37 cellular contexts compared by ENCODE assay signal in the genomic region with DNA sequence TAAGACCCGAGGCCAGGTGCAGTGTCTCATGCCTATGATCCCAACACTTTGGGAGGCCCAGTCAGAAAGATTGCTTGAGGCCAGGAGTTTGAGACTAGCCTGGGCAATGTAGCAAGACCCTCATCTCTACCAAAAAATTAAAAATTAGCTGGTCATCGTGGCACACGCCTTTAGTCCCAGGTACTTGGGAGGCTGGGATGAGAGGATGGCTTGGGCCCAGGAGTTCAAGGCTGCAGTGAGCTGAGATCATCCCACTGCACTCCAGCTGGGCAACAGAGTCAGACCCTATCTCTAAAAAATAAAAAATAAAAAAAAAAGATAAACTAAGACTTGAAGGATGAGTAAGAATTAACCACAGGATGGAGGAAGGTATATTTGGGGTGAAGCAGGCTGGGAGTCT.
"Had no signal": no experiment of that assay in that cellular context is flagged by ENCODE, and none has a peak within 500 bp of the region (broad histone marks: within the 10 kb centered on the region; RNA-seq: fewer than 3 reads in every experiment).

No MANE protein-coding gene starts in this region.

- ATAC-seq: activated naive CD4-positive, alpha-beta T cell treated with anti-CD3 and anti-CD28 coated beads, Interleukin-2, amount 50 U/mL, for 72 hours; activated naive CD8-positive, alpha-beta T cell treated with anti-CD3 and anti-CD28 coated beads, Interleukin-2, amount 50 U/mL, for 24 hours; activated T-cell treated with anti-CD3 and anti-CD28 coated beads, Interleukin-2, amount 50 U/mL, for 4 hours; activated T-cell treated with anti-CD3 and anti-CD28 coated beads, Interleukin-2, amount 50 U/mL, for 72 hours; activated T-helper 17 cell treated with anti-CD3 and anti-CD28 coated beads, Interleukin-2, amount 50 U/mL, for 72 hours; body of pancreas had no signal

- H3K36me3 ChIP-seq: adrenal gland, ascending aorta, brain microvascular endothelial cell, breast epithelium, cardiac muscle cell had no signal

- H3K4me1 Mint-ChIP-seq: activated naive CD4-positive, alpha-beta T cell treated with anti-CD3 and anti-CD28 coated beads, Interleukin-2, amount 10 ng/mL, durations not matched to agents 7 days and 5 days; activated naive CD4-positive, alpha-beta T cell treated with anti-CD3 and anti-CD28 coated beads, Interleukin-2, amount 50 U/mL, for 24 hours; activated naive CD8-positive, alpha-beta T cell treated with anti-CD3 and anti-CD28 coated beads for 36 hours; activated naive CD8-positive, alpha-beta T cell treated with anti-CD3 and anti-CD28 coated beads, Interleukin-2, amount 10 ng/mL, durations not matched to agents 7 days and 5 days; activated naive CD8-positive, alpha-beta T cell treated with anti-CD3 and anti-CD28 coated beads, Interleukin-2, amount 50 U/mL, for 24 hours; activated T-helper 17 cell treated with anti-CD3 and anti-CD28 coated beads, Interleukin-2, amount 50 U/mL, for 72 hours; brain; central memory CD8-positive, alpha-beta T cell had no signal

- H3K9me3 ChIP-seq: adrenal gland had no signal

- H3K36me3 Mint-ChIP-seq: activated naive CD4-positive, alpha-beta T cell treated with anti-CD3 and anti-CD28 coated beads, Interleukin-2, amount 10 ng/mL, durations not matched to agents 7 days and 5 days; activated naive CD4-positive, alpha-beta T cell treated with anti-CD3 and anti-CD28 coated beads, Interleukin-2, amount 50 U/mL, for 24 hours; activated naive CD8-positive, alpha-beta T cell; activated naive CD8-positive, alpha-beta T cell treated with anti-CD3 and anti-CD28 coated beads for 36 hours; brain had no signal

- H3K27ac ChIP-seq: adrenal gland, ascending aorta, body of pancreas, brain microvascular endothelial cell, breast epithelium, cardiac muscle cell had no signal

- DNase-seq: activated effector memory CD4-positive, alpha-beta T cell treated with anti-CD3 and anti-CD28 coated beads, Interleukin-2, amount 50 U/mL, for 16 hours; activated effector memory CD4-positive, alpha-beta T cell treated with Interleukin-2 at 50 U/mL for 16 hours; activated gamma-delta T cell; activated gamma-delta T cell treated with Interleukin-2 at 50 U/mL for 16 hours; activated naive CD4-positive, alpha-beta T cell; activated naive CD4-positive, alpha-beta T cell treated with anti-CD3 and anti-CD28 coated beads for 36 hours; activated naive CD4-positive, alpha-beta T cell treated with anti-CD3 and anti-CD28 coated beads, Interleukin-2, amount 10 ng/mL, durations not matched to agents 7 days and 5 days; activated naive CD4-positive, alpha-beta T cell treated with anti-CD3 and anti-CD28 coated beads, Interleukin-2, amount 50 U/mL, for 16 hours; activated naive CD4-positive, alpha-beta T cell treated with Interleukin-2 at 50 U/mL for 16 hours; activated naive CD8-positive, alpha-beta T cell treated with anti-CD3 and anti-CD28 coated beads for 36 hours; activated naive CD8-positive, alpha-beta T cell treated with anti-CD3 and anti-CD28 coated beads, Interleukin-2, amount 10 ng/mL, durations not matched to agents 7 days and 5 days; activated naive CD8-positive, alpha-beta T cell treated with anti-CD3 and anti-CD28 coated beads, Interleukin-2, amount 50 U/mL, for 24 hours; activated T-cell treated with anti-CD3 and anti-CD28 coated beads, Interleukin-2, amount 50 U/mL, for 24 hours; activated T-cell treated with anti-CD3 and anti-CD28 coated beads, Interleukin-2, amount 50 U/mL, for 4 hours; activated T-cell treated with anti-CD3 and anti-CD28 coated beads, Interleukin-2, amount 50 U/mL, for 48 hours; activated T-cell treated with anti-CD3 and anti-CD28 coated beads, Interleukin-2, amount 50 U/mL, for 72 hours; adrenal gland; amniotic stem cell; amygdala; anterior cingulate cortex; aorta; body of pancreas; brain microvascular endothelial cell; caudate nucleus; central memory CD4-positive, alpha-beta T cell; cerebellar nuclear complex had no signal

- H3K27ac Mint-ChIP-seq: activated naive CD4-positive, alpha-beta T cell treated with anti-CD3 and anti-CD28 coated beads for 36 hours; activated naive CD4-positive, alpha-beta T cell treated with anti-CD3 and anti-CD28 coated beads, Interleukin-2, amount 10 ng/mL, durations not matched to agents 7 days and 5 days; activated naive CD4-positive, alpha-beta T cell treated with anti-CD3 and anti-CD28 coated beads, Interleukin-2, amount 50 U/mL, for 24 hours; activated naive CD4-positive, alpha-beta T cell treated with anti-CD3 and anti-CD28 coated beads, Interleukin-2, amount 50 U/mL, for 72 hours; activated naive CD8-positive, alpha-beta T cell; activated naive CD8-positive, alpha-beta T cell treated with anti-CD3 and anti-CD28 coated beads for 36 hours; activated naive CD8-positive, alpha-beta T cell treated with anti-CD3 and anti-CD28 coated beads, Interleukin-2, amount 10 ng/mL, durations not matched to agents 7 days and 5 days; activated naive CD8-positive, alpha-beta T cell treated with anti-CD3 and anti-CD28 coated beads, Interleukin-2, amount 50 U/mL, for 24 hours; activated T-cell treated with anti-CD3 and anti-CD28 coated beads, Interleukin-2, amount 50 U/mL, for 24 hours; activated T-cell treated with anti-CD3 and anti-CD28 coated beads, Interleukin-2, amount 50 U/mL, for 72 hours; activated T-helper 1 cell treated with anti-CD3 and anti-CD28 coated beads, Interleukin-12 subunit alpha, Interleukin-12 subunit beta, Interleukin-2, Interleukin-4 antibody, amounts not matched to agents 30 ng/mL and 10 ng/mL and 1 ng/mL, durations not matched to agents 14 hours and 24 hours and 36 hours; activated T-helper 17 cell treated with anti-CD3 and anti-CD28 coated beads, Interleukin-2, amount 50 U/mL, for 72 hours; activated T-helper 2 cell treated with anti-CD3 and anti-CD28 coated beads, Interferon-gamma antibody, Interleukin-2, Interleukin-4, amounts not matched to agents 10 μg/mL and 5 μg/mL and 100 μg/mL, durations not matched to agents 14 hours and 24 hours and 36 hours; brain had no signal

- H3K4me3 Mint-ChIP-seq: activated naive CD4-positive, alpha-beta T cell treated with anti-CD3 and anti-CD28 coated beads for 36 hours; activated naive CD4-positive, alpha-beta T cell treated with anti-CD3 and anti-CD28 coated beads, Interleukin-2, amount 10 ng/mL, durations not matched to agents 7 days and 5 days; activated naive CD4-positive, alpha-beta T cell treated with anti-CD3 and anti-CD28 coated beads, Interleukin-2, amount 50 U/mL, for 24 hours; activated naive CD8-positive, alpha-beta T cell; activated naive CD8-positive, alpha-beta T cell treated with anti-CD3 and anti-CD28 coated beads for 36 hours; activated naive CD8-positive, alpha-beta T cell treated with anti-CD3 and anti-CD28 coated beads, Interleukin-2, amount 10 ng/mL, durations not matched to agents 7 days and 5 days; activated naive CD8-positive, alpha-beta T cell treated with anti-CD3 and anti-CD28 coated beads, Interleukin-2, amount 50 U/mL, for 24 hours; activated T-cell treated with anti-CD3 and anti-CD28 coated beads, Interleukin-2, amount 50 U/mL, for 24 hours; activated T-cell treated with anti-CD3 and anti-CD28 coated beads, Interleukin-2, amount 50 U/mL, for 4 hours; activated T-cell treated with anti-CD3 and anti-CD28 coated beads, Interleukin-2, amount 50 U/mL, for 72 hours; activated T-helper 1 cell treated with anti-CD3 and anti-CD28 coated beads, Interleukin-12 subunit alpha, Interleukin-12 subunit beta, Interleukin-2, Interleukin-4 antibody, amounts not matched to agents 30 ng/mL and 10 ng/mL and 1 ng/mL, durations not matched to agents 14 hours and 24 hours and 36 hours; activated T-helper 17 cell treated with anti-CD3 and anti-CD28 coated beads, Interleukin-2, amount 50 U/mL, for 72 hours; brain; central memory CD8-positive, alpha-beta T cell had no signal

- H3K4me3 ChIP-seq: adrenal gland, ascending aorta, body of pancreas, breast epithelium, cardiac muscle cell had no signal

- H3K4me1 ChIP-seq: breast epithelium had no signal
